In genomic region chr2:152532241-152532640, GRCh38 we compare ENCODE assay signal across 35 cellular contexts.
"Had no signal": no experiment of that assay in that cellular context is flagged by ENCODE, and none has a peak within 500 bp of the region (broad histone marks: within the 10 kb centered on the region; RNA-seq: fewer than 3 reads in every experiment).

No MANE protein-coding gene starts in this region.

- H3K36me3 ChIP-seq: adrenal gland, breast epithelium, MG63, Peyer's patch had no signal

- H3K4me3 ChIP-seq: adrenal gland, body of pancreas, breast epithelium, MG63, Peyer's patch had no signal

- H3K4me1 ChIP-seq: body of pancreas, breast epithelium, Peyer's patch had no signal

- H3K9me3 ChIP-seq: adrenal gland, body of pancreas, breast epithelium, MG63, Peyer's patch had no signal

- FAIRE-seq: astrocyte had no signal

- H3K27ac ChIP-seq: adrenal gland, body of pancreas, breast epithelium, Peyer's patch, VCaP had no signal

- DNase-seq: activated B cell treated with CpG ODN at 0.5 μM for 24 hours; activated CD4-positive, alpha-beta memory T cell treated with anti-CD3 and anti-CD28 coated beads for 36 hours; activated CD4-positive, alpha-beta T cell treated with anti-CD3 and anti-CD28 coated beads for 4 hours; activated CD4-positive, alpha-beta T cell treated with anti-CD3 and anti-CD28 coated beads, Interleukin-2, amount 50 U/mL, for 1 hour; activated CD4-positive, CD25-positive, alpha-beta regulatory T cell treated with anti-CD3 and anti-CD28 coated beads, Interleukin-2, amount 50 U/mL, for 72 hours; activated CD8-positive, alpha-beta memory T cell treated with anti-CD3 and anti-CD28 coated beads, Interleukin-2, amount 50 U/mL, for 4 hours; activated gamma-delta T cell treated with Interleukin-2 at 50 U/mL for 16 hours; activated naive CD4-positive, alpha-beta T cell treated with anti-CD3 and anti-CD28 coated beads for 36 hours; activated T-cell treated with anti-CD3 and anti-CD28 coated beads for 4 hours; activated T-cell treated with anti-CD3 and anti-CD28 coated beads, Interleukin-2, amount 50 U/mL, for 4 hours; adrenal gland; body of pancreas; MG63; NCI-H1048; NCI-H1105 treated with DMSO at 0.1 percent for 48 hours; NCI-H1436; NCI-H1694; NCI-H1930; NCI-H2081 treated with DMSO at 0.1 percent for 48 hours; NCI-H226; NCI-H446 treated with DMSO at 0.1 percent for 48 hours; NCI-H524; NCI-H748 treated with DMSO at 0.1 percent for 48 hours; NK-92 treated with Interleukin-12 subunit alpha and Interleukin-12 subunit beta, amount 100 ng/mL, for 24 hours; PC-3; Peyer's patch; RPMI8226; SHP77 treated with DMSO at 0.1 percent for 48 hours; SW 1271; T-helper 1 cell; T-helper 2 cell; T-helper 9 cell had no signal

- H3K27me3 ChIP-seq: adrenal gland, body of pancreas, breast epithelium, MG63, Peyer's patch had no signal
